16 cellular contexts compared by ENCODE assay signal in genomic region chr1:184802739-184803492, GRCh38. TPM values are rescaled to one million over a fixed set of nuclear protein-coding genes. Genes with fewer than 3 reads are reported as not detected.
DNase-seq lines count a peak whose midpoint lies in the region; ATAC-seq and TF ChIP-seq lines count a peak whose summit lies in the region.
"Had no signal": no experiment of that assay in that cellular context is flagged by ENCODE, and none has a peak within 500 bp of the region (broad histone marks: within the 10 kb centered on the region; RNA-seq: fewer than 3 reads in every experiment).

No MANE protein-coding gene starts in this region.

- peak; percentile 54 for ATAC-seq in HG02759 (IDR thresholded peaks at IDR 0.05; ENCODE audit: unreplicated experiment)
- ATAC-seq in GM21526 (IDR thresholded peaks at IDR 0.05; ENCODE audit: low FRiP score, unreplicated experiment) = no peak
- no peak for ATAC-seq in GM18873 (IDR thresholded peaks at IDR 0.05; ENCODE audit: low FRiP score, unreplicated experiment)
- ATAC-seq: effector memory CD8-positive, alpha-beta T cell; T-cell had no signal

- peak; percentile 45 for DNase-seq in AG10803 (ENCODE audit: low read depth)
- peak; percentile 79 for DNase-seq in fibroblast of villous mesenchyme (ENCODE audit: low read depth)
- DNase-seq in stimulated activated CD4-positive, alpha-beta T cell treated with anti-CD3 and anti-CD28 coated beads, Interleukin-4, amount 100 ng/mL, for 1 hour = no peak
- no peak for DNase-seq in stimulated activated CD4-positive, alpha-beta T cell treated with anti-CD3 and anti-CD28 coated beads, Interleukin-1b, Interleukin-23, amount 100 ng/mL, for 48 hours
- DNase-seq: activated CD4-positive, alpha-beta T cell treated with anti-CD3 and anti-CD28 coated beads for 48 hours; AML-193; DMS79 treated with DMSO at 0.1 percent for 48 hours; effector memory CD8-positive, alpha-beta T cell; head of caudate nucleus; MG63; T-cell; transverse colon had no signal

- H3K4me3 ChIP-seq in AG10803 (ENCODE audit: low read length) (no peak overlapping the region), fibroblast of villous mesenchyme (ENCODE audit: low read depth, low read length) (no peak overlapping the region)
- H3K4me3 ChIP-seq: MG63, transverse colon had no signal

- no peak for TF ChIP-seq CTCF in AG10803 (conservative IDR thresholded peaks at IDR 0.05; ENCODE audit: low read length)
- no peak for TF ChIP-seq CTCF in fibroblast of villous mesenchyme (IDR thresholded peaks at IDR 0.05; ENCODE audit: insufficient read depth, low read depth, low read length)

TF ChIP-seq in PFSK-1, 5 proteins besides CTCF, POLR2A, EP300 and RAD21:
- TF ChIP-seq, protein P1, sequence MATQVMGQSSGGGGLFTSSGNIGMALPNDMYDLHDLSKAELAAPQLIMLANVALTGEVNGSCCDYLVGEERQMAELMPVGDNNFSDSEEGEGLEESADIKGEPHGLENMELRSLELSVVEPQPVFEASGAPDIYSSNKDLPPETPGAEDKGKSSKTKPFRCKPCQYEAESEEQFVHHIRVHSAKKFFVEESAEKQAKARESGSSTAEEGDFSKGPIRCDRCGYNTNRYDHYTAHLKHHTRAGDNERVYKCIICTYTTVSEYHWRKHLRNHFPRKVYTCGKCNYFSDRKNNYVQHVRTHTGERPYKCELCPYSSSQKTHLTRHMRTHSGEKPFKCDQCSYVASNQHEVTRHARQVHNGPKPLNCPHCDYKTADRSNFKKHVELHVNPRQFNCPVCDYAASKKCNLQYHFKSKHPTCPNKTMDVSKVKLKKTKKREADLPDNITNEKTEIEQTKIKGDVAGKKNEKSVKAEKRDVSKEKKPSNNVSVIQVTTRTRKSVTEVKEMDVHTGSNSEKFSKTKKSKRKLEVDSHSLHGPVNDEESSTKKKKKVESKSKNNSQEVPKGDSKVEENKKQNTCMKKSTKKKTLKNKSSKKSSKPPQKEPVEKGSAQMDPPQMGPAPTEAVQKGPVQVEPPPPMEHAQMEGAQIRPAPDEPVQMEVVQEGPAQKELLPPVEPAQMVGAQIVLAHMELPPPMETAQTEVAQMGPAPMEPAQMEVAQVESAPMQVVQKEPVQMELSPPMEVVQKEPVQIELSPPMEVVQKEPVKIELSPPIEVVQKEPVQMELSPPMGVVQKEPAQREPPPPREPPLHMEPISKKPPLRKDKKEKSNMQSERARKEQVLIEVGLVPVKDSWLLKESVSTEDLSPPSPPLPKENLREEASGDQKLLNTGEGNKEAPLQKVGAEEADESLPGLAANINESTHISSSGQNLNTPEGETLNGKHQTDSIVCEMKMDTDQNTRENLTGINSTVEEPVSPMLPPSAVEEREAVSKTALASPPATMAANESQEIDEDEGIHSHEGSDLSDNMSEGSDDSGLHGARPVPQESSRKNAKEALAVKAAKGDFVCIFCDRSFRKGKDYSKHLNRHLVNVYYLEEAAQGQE (IDR thresholded peaks at IDR 0.05; ENCODE audit: insufficient read depth in 1 of 2, low read depth in 2 of 2, low read length in 2 of 2) = no peak
- TF ChIP-seq POLR2AphosphoS5 (IDR thresholded peaks at IDR 0.05; ENCODE audit: low read depth, low read length) = 0 out of 2 replicates have a peak, but pooled peaks have one; percentile 33
- no peak for TF ChIP-seq TAF1 (IDR thresholded peaks at IDR 0.05; ENCODE audit: borderline replicate concordance, insufficient read depth, low read length)
- no peak for TF ChIP-seq SIN3A (IDR thresholded peaks at IDR 0.05; ENCODE audit: borderline replicate concordance, insufficient read depth, low read length)

RNA-seq across cellular contexts. Expression of gene EDEM3, which starts 48.3 kb away (rescaled TPM):
- 13.5 TPM for polyA plus RNA-seq in PFSK-1 (2012; ENCODE audit: insufficient read length, low read depth)
- 41.9 and 57.9 TPM in 2 replicates for total RNA-seq in fibroblast of villous mesenchyme

Comparison
In these comparisons a context has a peak if more than half of its experiments do, and no peak if none do; other contexts are left out.
1. DNase-seq: peak in AG10803 (single experiment) and fibroblast of villous mesenchyme (single experiment); none in stimulated activated CD4-positive, alpha-beta T cell treated with anti-CD3 and anti-CD28 coated beads, Interleukin-4, amount 100 ng/mL, for 1 hour (single experiment) and stimulated activated CD4-positive, alpha-beta T cell treated with anti-CD3 and anti-CD28 coated beads, Interleukin-1b, Interleukin-23, amount 100 ng/mL, for 48 hours (single experiment).